In genomic region chr2:233354500-233354924, GRCh38 we compare ENCODE assay signal across 9 cellular contexts. TPM values are rescaled to one million over a fixed set of nuclear protein-coding genes. Genes with fewer than 3 reads are reported as not detected.
DNase-seq lines count a peak whose midpoint lies in the region; ATAC-seq and TF ChIP-seq lines count a peak whose summit lies in the region.
"Had no signal": no experiment of that assay in that cellular context is flagged by ENCODE, and none has a peak within 500 bp of the region (broad histone marks: within the 10 kb centered on the region; RNA-seq: fewer than 3 reads in every experiment).

No MANE protein-coding gene starts in this region.

- H3K9me3 ChIP-seq in OCI-LY3 (ENCODE audit: insufficient read depth, low read length) (no peaks in the 10 kb centered on the region), hepatocyte (ENCODE audit: low read depth) (no peaks in the 10 kb centered on the region), transverse colon (no peaks in the 10 kb centered on the region)

- no peaks in the 10 kb centered on the region for H3K9me2 ChIP-seq in hepatocyte (replicated peaks; ENCODE audit: insufficient read depth)

- in situ Hi-C loops in transverse colon (cut with MboI; ENCODE audit: low pct_ligation_motif_present in 1 of 4, low pct_unique_long_range_greater_than_20kb in 1 of 4, low sequenced_read_pairs in 3 of 4) (no loop called here), KBM-7 (cut with MboI; ENCODE audit: low pct_unique_long_range_greater_than_20kb, low sequenced_read_pairs) (no loop called here)

- no peak for TF ChIP-seq CTCF in GM06990 (IDR thresholded peaks at IDR 0.05; ENCODE audit: insufficient read depth, low read length, poor library complexity, severe bottlenecking)
- no peak for TF ChIP-seq CTCF in OCI-LY3 (IDR thresholded peaks at IDR 0.05; ENCODE audit: low read depth, low read length)
- TF ChIP-seq CTCF in hepatocyte (IDR thresholded peaks at IDR 0.05; ENCODE audit: poor library complexity), result no peak
- TF ChIP-seq CTCF in transverse colon (IDR thresholded peaks at IDR 0.05), result no peak

- intact Hi-C loops in transverse colon (cut with DNase I; ENCODE audit: low total_unique reads), result loop anchor here (5.0 kb wide), 1 partner anchor 88 kb away; no protein-coding TSS in a partner anchor

- TF ChIP-seq POLR2A in transverse colon (IDR thresholded peaks at IDR 0.05), result no peak

- H3K4me2 ChIP-seq in OCI-LY3 (ENCODE audit: low read length) (peak overlapping the region; percentile 98; the same call in 1 of the 2 replicates), hepatocyte (peak overlapping the region; percentile 94)

- H3K27me3 ChIP-seq in GM06990 (replicated peaks; ENCODE audit: control insufficient read depth, insufficient read depth, low read length), result no peaks in the 10 kb centered on the region
- H3K27me3 ChIP-seq in OCI-LY3 (ENCODE audit: low read depth, low read length), result no peaks in the 10 kb centered on the region
- no peaks in the 10 kb centered on the region for H3K27me3 ChIP-seq in hepatocyte
- no peaks in the 10 kb centered on the region for H3K27me3 ChIP-seq in transverse colon

- H4K20me1 ChIP-seq in OCI-LY3 (ENCODE audit: insufficient read depth, low read length) (peaks cover 6% of the 10 kb centered on the region; the same call in 1 of the 2 replicates), hepatocyte (ENCODE audit: insufficient read depth, poor library complexity, severe bottlenecking) (peaks cover 6% of the 10 kb centered on the region)

- H3K4me3 ChIP-seq in GM06990 (replicated peaks; ENCODE audit: low read depth, low read length) (peak overlapping the region; percentile 89), OCI-LY3 (ENCODE audit: low read length) (peak overlapping the region; percentile 97), hepatocyte (no peak overlapping the region), transverse colon (peak overlapping the region in 3 of 4 donors; percentile 72 to 84 (median 79))

- H3K9ac ChIP-seq in OCI-LY3 (ENCODE audit: low read length), result peak overlapping the region; percentile 46; the same call in 1 of the 2 replicates

- H3K27ac ChIP-seq in OCI-LY3 (ENCODE audit: low read length) (no peak overlapping the region), hepatocyte (no peak overlapping the region), transverse colon (peak overlapping the region in 2 of 4 donors; percentile 51 to 73)

- no peak overlapping the region for H2AFZ ChIP-seq in OCI-LY3 (ENCODE audit: low read depth, low read length)
- H2AFZ ChIP-seq in hepatocyte, result no peak overlapping the region

- H3K4me1 ChIP-seq in OCI-LY3 (ENCODE audit: low read length) (peaks cover 10% of the 10 kb centered on the region), hepatocyte (ENCODE audit: insufficient read depth) (peaks cover 24% of the 10 kb centered on the region), transverse colon (peaks cover 3 to 77% (median 51%) of the 10 kb centered on the region in 4 donors)

- no peak for TF ChIP-seq EP300 in transverse colon (IDR thresholded peaks at IDR 0.05; ENCODE audit: low read depth)

- DNase-seq in GM06990 (ENCODE audit: extremely low read depth, insufficient read length) (no peak), hepatocyte (ENCODE audit: low spot score) (no peak), transverse colon (no peak), KBM-7 (no peak), NCI-H2081 treated with DMSO at 0.1 percent for 48 hours (lab: John Stamatoyannopoulos, UW) (no peak), NCI-H526 (lab: John Stamatoyannopoulos, UW) (no peak)

- 0% methylated on average over 2 of the region's 77 CpGs for WGBS in hepatocyte (ENCODE audit: low lambda C conversion rate, missing lambda C conversion rate)
- whole genome bisulfite sequencing in transverse colon (ENCODE audit: low coverage in 1 of 2), 2 donors, result 0% methylated on average over 16 of the region's 77 CpGs; no CpG with 5 or more reads in 1 of the 2 donors

- no peaks in the 10 kb centered on the region for H3K36me3 ChIP-seq in GM06990 (ENCODE audit: control insufficient read depth, insufficient read depth, low read length)
- peaks cover 4% of the 10 kb centered on the region for H3K36me3 ChIP-seq in OCI-LY3 (replicated peaks; ENCODE audit: low read depth, low read length)
- H3K36me3 ChIP-seq in hepatocyte (replicated peaks; ENCODE audit: insufficient read depth, low read depth), result no peaks in the 10 kb centered on the region
- H3K36me3 ChIP-seq in transverse colon, result no peaks in the 10 kb centered on the region

- peak; percentile 25 for ATAC-seq in GM21786 (IDR thresholded peaks at IDR 0.05; ENCODE audit: unreplicated experiment)

- H3K79me2 ChIP-seq in OCI-LY3 (ENCODE audit: low read length) (peaks cover 34% of the 10 kb centered on the region), hepatocyte (peaks cover 42% of the 10 kb centered on the region)

RNA-seq across cellular contexts. Expression of gene DGKD, which starts 0.2 kb away (rescaled TPM):
- 14.2 and 15.2 TPM in 2 replicates for total RNA-seq in hepatocyte
- 13.6 and 14.3 TPM in 2 replicates for polyA plus RNA-seq in hepatocyte
- 100 to 1,000 TPM in 1 of 4 donors, 10 to 100 TPM in 3; 55.7 to 166 (median 91.5) TPM for total RNA-seq in transverse colon

RNA-seq across cellular contexts. Expression of gene SAG, which starts 46.9 kb away (rescaled TPM):
- total RNA-seq in hepatocyte, result 0.47 TPM in 1 of 2 replicates, not detected in the other
- not detected in 2 replicates for polyA plus RNA-seq in hepatocyte
- not detected for total RNA-seq in transverse colon
- total RNA-seq: SK-MEL-5 had no signal
